ENCODE assay signal across 16 cellular contexts in the genomic region with DNA sequence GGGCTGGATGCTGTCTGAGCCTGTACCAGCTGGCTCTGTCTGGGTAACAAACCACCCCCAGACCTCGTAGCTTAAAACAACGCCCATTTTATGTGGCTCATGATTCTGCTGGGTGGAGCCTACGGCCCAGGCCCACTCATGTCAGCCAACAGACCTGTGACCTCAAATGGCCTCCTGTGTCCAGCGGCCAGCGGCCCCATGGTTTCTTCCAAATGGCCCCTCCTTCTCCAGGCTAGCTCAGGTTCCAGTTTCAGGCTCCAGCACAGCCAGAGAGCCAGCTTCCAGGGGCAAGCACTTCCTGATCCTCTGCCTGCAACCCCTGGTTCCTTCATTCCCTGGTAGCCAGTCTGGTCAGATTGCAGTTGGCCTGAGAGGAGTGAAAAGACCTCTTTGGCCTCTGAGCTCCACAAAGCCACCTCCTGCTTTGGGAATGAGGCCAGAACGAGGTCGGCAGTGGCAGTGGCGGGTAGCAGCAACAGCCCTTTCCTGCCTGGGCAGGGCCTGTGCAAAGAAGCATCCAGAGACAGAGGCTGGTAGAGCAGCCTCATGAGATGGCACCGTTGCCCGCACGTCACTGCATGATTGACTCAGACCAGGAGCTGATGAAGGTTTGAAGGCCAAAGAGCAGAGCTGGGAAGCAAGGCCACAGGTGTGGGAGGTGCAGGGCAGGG. TPM values are rescaled to one million over a fixed set of nuclear protein-coding genes. Genes with fewer than 3 reads are reported as not detected.
DNase-seq lines count a peak whose midpoint lies in the region; ATAC-seq, FAIRE-seq and TF ChIP-seq lines count a peak whose summit lies in the region.
"Had no signal": no experiment of that assay in that cellular context is flagged by ENCODE, and none has a peak within 500 bp of the region (broad histone marks: within the 10 kb centered on the region; RNA-seq: fewer than 3 reads in every experiment).

No MANE protein-coding gene starts in this region.

- H3K27ac Mint-ChIP-seq in dendritic cell treated with granulocyte-macrophage colony-stimulating factor and Interleukin-4, amounts not matched to agents 40 ng/mL and 50 ng/mL, for 4 days: peak overlapping the region; percentile 72
- H3K27ac Mint-ChIP-seq: activated naive CD8-positive, alpha-beta T cell treated with anti-CD3 and anti-CD28 coated beads, Interleukin-2, amount 10 ng/mL, durations not matched to agents 7 days and 5 days; T-helper 17 cell had no signal

- H2AFZ ChIP-seq in keratinocyte (ENCODE audit: control insufficient read depth, low read length): no peak overlapping the region

- no peaks in the 10 kb centered on the region for H3K79me2 ChIP-seq in keratinocyte (ENCODE audit: control insufficient read depth, insufficient read depth, low read length)

- H3K36me3 Mint-ChIP-seq in dendritic cell treated with granulocyte-macrophage colony-stimulating factor and Interleukin-4, amounts not matched to agents 40 ng/mL and 50 ng/mL, for 4 days (ENCODE audit: low read depth): no peaks in the 10 kb centered on the region
- H3K36me3 Mint-ChIP-seq: activated naive CD8-positive, alpha-beta T cell treated with anti-CD3 and anti-CD28 coated beads, Interleukin-2, amount 10 ng/mL, durations not matched to agents 7 days and 5 days had no signal

- H3K27me3 Mint-ChIP-seq in dendritic cell treated with granulocyte-macrophage colony-stimulating factor and Interleukin-4, amounts not matched to agents 40 ng/mL and 50 ng/mL, for 4 days: peaks cover 70% of the 10 kb centered on the region
- H3K27me3 Mint-ChIP-seq: activated naive CD8-positive, alpha-beta T cell treated with anti-CD3 and anti-CD28 coated beads, Interleukin-2, amount 10 ng/mL, durations not matched to agents 7 days and 5 days; T-helper 17 cell had no signal

- no peak overlapping the region for H3K4me2 ChIP-seq in keratinocyte (ENCODE audit: control insufficient read depth, extremely low read depth, insufficient read depth, low read depth, low read length)

- H3K36me3 ChIP-seq in MG63 (peaks cover 3% of the 10 kb centered on the region; the same call in 1 of the 2 replicates), keratinocyte (ENCODE audit: control insufficient read depth in 2 of 2, extremely low read depth in 1 of 2, insufficient read depth in 2 of 2, low read length in 2 of 2) (no peaks in the 10 kb centered on the region), gastrocnemius medialis (no peaks in the 10 kb centered on the region)

- H3K27me3 ChIP-seq in MG63 (no peaks in the 10 kb centered on the region), keratinocyte (ENCODE audit: control insufficient read depth, extremely low read depth, insufficient read depth, low read length) (no peaks in the 10 kb centered on the region), gastrocnemius medialis (no peaks in the 10 kb centered on the region)

- dilution Hi-C loops in keratinocyte (cut with MboI; ENCODE audit: extremely low pct_ligation_motif_present, low sequenced_read_pairs): no loop called here

- in situ Hi-C loops in gastrocnemius medialis (cut with MboI; ENCODE audit: low sequenced_read_pairs in 4 of 4): loop anchor here in 1 of 4 donors (25.0 kb wide), 1 partner anchor 200 kb away; no protein-coding TSS in a partner anchor

- TF ChIP-seq CTCF in keratinocyte (optimal IDR thresholded peaks at IDR 0.05 in 1 of 3, IDR thresholded peaks at IDR 0.05 in 1 of 3, conservative IDR thresholded peaks at IDR 0.05 in 1 of 3; ENCODE audit: extremely low read depth in 1 of 3, insufficient read depth in 2 of 3, low read length in 3 of 3) (no peak), gastrocnemius medialis (IDR thresholded peaks at IDR 0.05 in 4 of 5, conservative IDR thresholded peaks at IDR 0.05 in 1 of 5) (no peak)

- H3K4me3 Mint-ChIP-seq in dendritic cell treated with granulocyte-macrophage colony-stimulating factor and Interleukin-4, amounts not matched to agents 40 ng/mL and 50 ng/mL, for 4 days: no peak overlapping the region
- H3K4me3 Mint-ChIP-seq: activated naive CD8-positive, alpha-beta T cell treated with anti-CD3 and anti-CD28 coated beads, Interleukin-2, amount 10 ng/mL, durations not matched to agents 7 days and 5 days; neural crest cell; T-helper 17 cell had no signal

- no peaks in the 10 kb centered on the region for H3K9me3 Mint-ChIP-seq in dendritic cell treated with granulocyte-macrophage colony-stimulating factor and Interleukin-4, amounts not matched to agents 40 ng/mL and 50 ng/mL, for 4 days
- H3K9me3 Mint-ChIP-seq: activated naive CD8-positive, alpha-beta T cell treated with anti-CD3 and anti-CD28 coated beads, Interleukin-2, amount 10 ng/mL, durations not matched to agents 7 days and 5 days; neural crest cell had no signal

- no peaks in the 10 kb centered on the region for H3K9me1 ChIP-seq in keratinocyte (ENCODE audit: control insufficient read depth, extremely low read depth, insufficient read depth, low read length)

- H3K27ac ChIP-seq in keratinocyte (ENCODE audit: control insufficient read depth, insufficient read depth, low read length): peak overlapping the region; percentile 54
- peak overlapping the region; percentile 79 to 88 (median 82) for H3K27ac ChIP-seq in gastrocnemius medialis

- peak; percentile 32 for DNase-seq in MG63
- no peak for DNase-seq in keratinocyte (ENCODE audit: low read depth, low spot score)
- DNase-seq in gastrocnemius medialis: peak; percentile 37 to 90
- no peak for DNase-seq in NCI-H446 treated with DMSO at 0.1 percent for 48 hours (lab: John Stamatoyannopoulos, UW)
- DNase-seq in NCI-H510A treated with DMSO at 0.1 percent for 48 hours (lab: John Stamatoyannopoulos, UW): no peak
- no peak for DNase-seq in mucosa of gallbladder (ENCODE audit: low spot score)
- DNase-seq: activated CD4-positive, CD25-positive, alpha-beta regulatory T cell treated with anti-CD3 and anti-CD28 coated beads, Interleukin-2, amount 50 U/mL, for 72 hours; activated naive CD8-positive, alpha-beta T cell treated with anti-CD3 and anti-CD28 coated beads, Interleukin-2, amount 10 ng/mL, durations not matched to agents 7 days and 5 days; cerebellar nuclear complex; hypothalamus; NCI-H526 treated with DMSO at 0.1 percent for 48 hours; stimulated activated CD4-positive, alpha-beta T cell treated with anti-CD3 and anti-CD28 coated beads, Interleukin-12 subunit alpha, Interleukin-12 subunit beta, amount 100 ng/mL, for 4 hours; T-helper 17 cell had no signal

- no peak for FAIRE-seq in keratinocyte (lab: Jason Lieb, UNC)

- H3K4me3 ChIP-seq in MG63 (no peak overlapping the region), keratinocyte (ENCODE audit: control insufficient read depth in 2 of 3, extremely low read depth in 1 of 3, insufficient read depth in 2 of 3, low read depth in 1 of 3, low read length in 3 of 3) (no peak overlapping the region), gastrocnemius medialis (no peak overlapping the region)

- no peak for TF ChIP-seq POLR2A in gastrocnemius medialis (IDR thresholded peaks at IDR 0.05)

- no peaks in the 10 kb centered on the region for H3K9me3 ChIP-seq in MG63
- no peaks in the 10 kb centered on the region for H3K9me3 ChIP-seq in keratinocyte (ENCODE audit: control insufficient read depth, low read depth, low read length)
- H3K9me3 ChIP-seq in gastrocnemius medialis: no peaks in the 10 kb centered on the region

- H3K4me1 ChIP-seq in keratinocyte (ENCODE audit: control insufficient read depth, extremely low read depth, insufficient read depth, low read length) (peaks cover 38% of the 10 kb centered on the region), gastrocnemius medialis (peaks cover 50 to 55% of the 10 kb centered on the region in 2 donors)

- H3K9ac ChIP-seq in keratinocyte (ENCODE audit: control insufficient read depth, extremely low read depth, insufficient read depth, low read length): peak overlapping the region; percentile 26

- intact Hi-C loops in dendritic cell treated with granulocyte-macrophage colony-stimulating factor and Interleukin-4, amounts not matched to agents 40 ng/mL and 50 ng/mL, for 4 days (cut with micrococcal nuclease): no loop called here
- intact Hi-C loops in gastrocnemius medialis (cut with DNase I; ENCODE audit: low total_unique reads): loop anchor here (2.0 to 5.0 kb wide), 3 partner anchors 21 to 215 kb away; a partner anchor contains a TSS

- ATAC-seq in gastrocnemius medialis (peak; percentile 55 to 66), HG03045 (IDR thresholded peaks at IDR 0.05; ENCODE audit: unreplicated experiment) (no peak)

- peaks cover 40% of the 10 kb centered on the region for H3K4me1 Mint-ChIP-seq in dendritic cell treated with granulocyte-macrophage colony-stimulating factor and Interleukin-4, amounts not matched to agents 40 ng/mL and 50 ng/mL, for 4 days (ENCODE audit: low read depth)

- H4K20me1 ChIP-seq in keratinocyte (ENCODE audit: control insufficient read depth, extremely low read depth, insufficient read depth, low read length): no peaks in the 10 kb centered on the region

RNA-seq across cellular contexts. Expression of a gene that starts 21.0 kb away (rescaled TPM):
- total RNA-seq in MG63 (2014; rRNA removed; shearing (Covaris generic); ENCODE audit: low replicate concordance): 29.7 and 54.2 TPM in 2 replicates
- polyA plus RNA-seq in keratinocyte: 38.4 to 61.2 TPM (median 55.7 TPM) in 3 replicates
- 19.4 TPM for polyA plus RNA-seq in keratinocyte (2011; ENCODE audit: low read depth)
- 12.7 and 21.0 TPM in 2 replicates for polyA plus RNA-seq in keratinocyte (2011; cell fraction: cytosol; rRNA removed)
- polyA plus RNA-seq in keratinocyte (2011; cell fraction: nucleus; rRNA removed): 125 and 160 TPM in 2 replicates
- polyA plus RNA-seq in keratinocyte (2012; ENCODE audit: low replicate concordance): 14.8 and 74.0 TPM in 2 replicates
- 150 to 269 TPM (median 153 TPM) in 3 replicates for polyA minus RNA-seq in keratinocyte
- 70.6 TPM for polyA minus RNA-seq in keratinocyte (2011; cell fraction: cytosol; rRNA and poly(A)+ RNA removed)
- polyA minus RNA-seq in keratinocyte (2011; cell fraction: nucleus; rRNA and poly(A)+ RNA removed): 237 and 238 TPM in 2 replicates
- total RNA-seq in gastrocnemius medialis: 10 to 100 TPM; 12.7 to 27.9 (median 19.5) TPM
- 41.5 TPM for total RNA-seq in mucosa of gallbladder

Comparison
In these comparisons a context has a peak if more than half of its experiments do, and no peak if none do; other contexts are left out.
1. DNase-seq: peak in MG63 (single experiment) and gastrocnemius medialis (2 of 2); none in keratinocyte (single experiment), NCI-H446 treated with DMSO at 0.1 percent for 48 hours (single experiment), NCI-H510A treated with DMSO at 0.1 percent for 48 hours (single experiment) and mucosa of gallbladder (single experiment).